ENCODE assay signal across 1 cellular context in the genomic region with DNA sequence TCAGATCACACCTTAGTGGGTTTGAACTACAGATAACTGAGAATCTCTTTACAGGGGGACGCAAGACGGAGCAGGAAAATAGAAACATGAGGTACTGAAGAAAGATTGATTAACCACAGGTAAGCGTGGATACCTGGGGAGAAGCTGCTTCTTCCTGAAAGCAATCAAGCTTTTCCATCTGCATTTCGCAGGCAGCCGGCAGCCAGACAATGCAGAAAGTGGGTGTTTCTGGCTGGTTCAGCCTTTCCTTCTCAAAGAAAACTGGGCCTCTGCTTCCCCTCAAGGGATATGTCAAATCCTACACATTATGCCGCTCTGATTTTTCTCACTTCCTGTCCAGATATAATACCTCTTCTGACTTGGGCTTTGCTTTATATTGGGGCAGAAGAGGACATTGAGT.
TF ChIP-seq lines count a peak whose summit lies in the region.

No MANE protein-coding gene starts in this region.

TF ChIP-seq in GM23338, 12 proteins besides CTCF, POLR2A, EP300 and RAD21 (continued from another document):
- TF ChIP-seq POLR2AphosphoS5 (IDR thresholded peaks at IDR 0.05; ENCODE audit: low read depth) (no peak), ZNF331 (CRISPR knock-in tag; IDR thresholded peaks at IDR 0.05; ENCODE audit: low read depth) (no peak)
TF ChIP-seq in GM23338: peak in this region for 0.
